Comparison of ENCODE assay signal across 1 cellular context in the genomic region with DNA sequence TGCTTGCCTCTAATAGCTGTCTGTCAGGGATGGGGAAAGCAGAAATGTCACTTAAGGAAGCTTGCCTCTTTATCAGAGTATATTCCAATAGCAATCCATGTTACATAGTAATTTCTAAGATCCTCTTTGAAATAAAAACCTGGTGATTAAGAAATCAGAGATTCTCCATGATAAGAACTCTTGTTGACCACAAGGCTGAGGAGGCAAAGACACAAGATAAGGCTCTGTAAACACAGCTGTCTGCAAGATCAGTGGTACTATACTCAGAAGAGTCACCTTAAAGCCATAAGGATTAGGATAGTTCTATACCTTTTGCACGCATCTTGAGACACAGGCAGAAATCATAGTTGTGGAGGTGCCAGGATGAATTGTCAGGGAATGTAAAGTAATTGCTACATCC.
TF ChIP-seq lines count a peak whose summit lies in the region.

No MANE protein-coding gene starts in this region.

TF ChIP-seq in IMR-90, 13 proteins besides CTCF, POLR2A, EP300 and RAD21 (continued from another document):
- TF ChIP-seq, protein P1, sequence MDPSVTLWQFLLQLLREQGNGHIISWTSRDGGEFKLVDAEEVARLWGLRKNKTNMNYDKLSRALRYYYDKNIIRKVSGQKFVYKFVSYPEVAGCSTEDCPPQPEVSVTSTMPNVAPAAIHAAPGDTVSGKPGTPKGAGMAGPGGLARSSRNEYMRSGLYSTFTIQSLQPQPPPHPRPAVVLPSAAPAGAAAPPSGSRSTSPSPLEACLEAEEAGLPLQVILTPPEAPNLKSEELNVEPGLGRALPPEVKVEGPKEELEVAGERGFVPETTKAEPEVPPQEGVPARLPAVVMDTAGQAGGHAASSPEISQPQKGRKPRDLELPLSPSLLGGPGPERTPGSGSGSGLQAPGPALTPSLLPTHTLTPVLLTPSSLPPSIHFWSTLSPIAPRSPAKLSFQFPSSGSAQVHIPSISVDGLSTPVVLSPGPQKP (IDR thresholded peaks at IDR 0.05; ENCODE audit: borderline replicate concordance, low read depth, low read length): no peak
- TF ChIP-seq, protein P2, sequence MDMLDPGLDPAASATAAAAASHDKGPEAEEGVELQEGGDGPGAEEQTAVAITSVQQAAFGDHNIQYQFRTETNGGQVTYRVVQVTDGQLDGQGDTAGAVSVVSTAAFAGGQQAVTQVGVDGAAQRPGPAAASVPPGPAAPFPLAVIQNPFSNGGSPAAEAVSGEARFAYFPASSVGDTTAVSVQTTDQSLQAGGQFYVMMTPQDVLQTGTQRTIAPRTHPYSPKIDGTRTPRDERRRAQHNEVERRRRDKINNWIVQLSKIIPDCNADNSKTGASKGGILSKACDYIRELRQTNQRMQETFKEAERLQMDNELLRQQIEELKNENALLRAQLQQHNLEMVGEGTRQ (IDR thresholded peaks at IDR 0.05; ENCODE audit: low read depth, low read length): no peak
- no peak for TF ChIP-seq MAZ (IDR thresholded peaks at IDR 0.05; ENCODE audit: borderline replicate concordance, low read depth, low read length)
- TF ChIP-seq MXI1 (IDR thresholded peaks at IDR 0.05; ENCODE audit: borderline replicate concordance, low read depth, low read length): no peak
- TF ChIP-seq MAFK (IDR thresholded peaks at IDR 0.05; ENCODE audit: low read depth, low read length): no peak
- TF ChIP-seq BHLHE40 (IDR thresholded peaks at IDR 0.05; ENCODE audit: low read depth, low read length): no peak
- TF ChIP-seq RFX5 (IDR thresholded peaks at IDR 0.05; ENCODE audit: low read depth, low read length): no peak
- no peak for TF ChIP-seq FOS (IDR thresholded peaks at IDR 0.05; ENCODE audit: low read depth, low read length)
- no peak for TF ChIP-seq CEBPB (IDR thresholded peaks at IDR 0.05; ENCODE audit: low read depth, low read length)
TF ChIP-seq in IMR-90: peak in this region for 0.
